7 cellular contexts compared by ENCODE assay signal in genomic region chr6:1424306-1424927, GRCh38. TPM values are rescaled to one million over a fixed set of nuclear protein-coding genes. Genes with fewer than 3 reads are reported as not detected.
DNase-seq lines count a peak whose midpoint lies in the region; ATAC-seq and TF ChIP-seq lines count a peak whose summit lies in the region.

No MANE protein-coding gene starts in this region.

- no peak overlapping the region for H3K4me3 ChIP-seq in SK-N-SH (ENCODE audit: low read depth in 2 of 2, low read length in 1 of 2)
- H3K4me3 ChIP-seq in epithelial cell of proximal tubule (ENCODE audit: low read depth, low read length) = no peak overlapping the region
- no peak overlapping the region for H3K4me3 ChIP-seq in vagina

- TF ChIP-seq EP300 in SK-N-SH (IDR thresholded peaks at IDR 0.05; ENCODE audit: borderline replicate concordance in 1 of 2, low read depth in 1 of 2, low read length in 1 of 2) = no peak

- H3K4me1 ChIP-seq in SK-N-SH (ENCODE audit: control insufficient read depth in 1 of 2, insufficient read depth in 2 of 2, low read depth in 1 of 2, low read length in 1 of 2) (no peaks in the 10 kb centered on the region), vagina (no peaks in the 10 kb centered on the region)

- H4K20me1 ChIP-seq in SK-N-SH (ENCODE audit: insufficient read depth) = no peaks in the 10 kb centered on the region

- peaks cover 4% of the 10 kb centered on the region for H3K4me1 Mint-ChIP-seq in nephron progenitor cell

- CTCF ChIA-PET in SK-N-SH (lab: Yijun Ruan, JAX) = interaction anchor here (0.6 to 2.3 kb wide), 3 partner anchors 12 to 138 kb away, joined by 3 to 15 read pairs (median 12); no protein-coding TSS in a partner anchor

- H3F3A ChIP-seq in SK-N-SH (replicated peaks; ENCODE audit: insufficient read depth) = no peaks in the 10 kb centered on the region

- no peaks in the 10 kb centered on the region for H3K9me2 ChIP-seq in SK-N-SH

- peak; percentile 58 for ATAC-seq in HG02885 (IDR thresholded peaks at IDR 0.05; ENCODE audit: poor library complexity, unreplicated experiment)
- no peak for ATAC-seq in GM18858 (IDR thresholded peaks at IDR 0.05; ENCODE audit: unreplicated experiment)

- no peaks in the 10 kb centered on the region for H3K36me3 Mint-ChIP-seq in nephron progenitor cell (ENCODE audit: low read depth)

- peaks cover 36% of the 10 kb centered on the region for H3K27me3 Mint-ChIP-seq in nephron progenitor cell (ENCODE audit: low read depth, poor library complexity)

- H3K36me3 ChIP-seq in SK-N-SH (replicated peaks in 1 of 2; ENCODE audit: control insufficient read depth in 1 of 2, insufficient read depth in 2 of 2, low read length in 1 of 2) (no peaks in the 10 kb centered on the region), vagina (no peaks in the 10 kb centered on the region)

- H3K4me2 ChIP-seq in SK-N-SH = no peak overlapping the region

- no peak for TF ChIP-seq POLR2A in vagina (IDR thresholded peaks at IDR 0.05)

- 6% methylated on average over 16 of the region's 16 CpGs for WGBS in SK-N-SH (ENCODE audit: low lambda C conversion rate)

- H3K27me3 ChIP-seq in SK-N-SH (ENCODE audit: insufficient read depth) (peaks cover 41% of the 10 kb centered on the region; the same call in 1 of the 2 replicates), vagina (no peaks in the 10 kb centered on the region)

- H3K9ac ChIP-seq in SK-N-SH = no peak overlapping the region

- H3K27ac ChIP-seq in SK-N-SH (ENCODE audit: low read depth in 2 of 2, low read length in 1 of 2) (no peak overlapping the region), vagina (no peak overlapping the region)

- TF ChIP-seq RAD21 in SK-N-SH (IDR thresholded peaks at IDR 0.05; ENCODE audit: low read length) = no peak

- no peaks in the 10 kb centered on the region for H3K9me3 ChIP-seq in SK-N-SH
- no peaks in the 10 kb centered on the region for H3K9me3 ChIP-seq in vagina

- TF ChIP-seq CTCF in SK-N-SH (IDR thresholded peaks at IDR 0.05) (peak; percentile 55), epithelial cell of proximal tubule (conservative IDR thresholded peaks at IDR 0.05; ENCODE audit: low read depth, low read length) (peak; percentile 78), nephron progenitor cell (IDR thresholded peaks at IDR 0.05) (peak; percentile 63), vagina (IDR thresholded peaks at IDR 0.05) (peak in 1 of 3 experiments; percentile 31)

- H2AFZ ChIP-seq in SK-N-SH (ENCODE audit: low read depth) = no peak overlapping the region

- intact Hi-C loops in vagina (cut with DNase I) = no loop called here

- DNase-seq in EL (peak; percentile 63), SK-N-SH (peak; percentile 34), epithelial cell of proximal tubule (ENCODE audit: low read depth) (peak; percentile 7), nephron progenitor cell (peak; percentile 48), vagina (ENCODE audit: extremely low spot score in 2 of 2) (no peak)

- H3K4me3 Mint-ChIP-seq in nephron progenitor cell = no peak overlapping the region

- no peak overlapping the region for H3K27ac Mint-ChIP-seq in nephron progenitor cell

- H3K79me2 ChIP-seq in SK-N-SH (ENCODE audit: insufficient read depth) = no peaks in the 10 kb centered on the region

- H3K9me3 Mint-ChIP-seq in nephron progenitor cell = peaks cover 5% of the 10 kb centered on the region

- POLR2A ChIA-PET in SK-N-SH (lab: Yijun Ruan, JAX) = no interaction called here

TF ChIP-seq in SK-N-SH, 30 proteins besides CTCF, POLR2A, EP300 and RAD21:
- TF ChIP-seq, protein P1, sequence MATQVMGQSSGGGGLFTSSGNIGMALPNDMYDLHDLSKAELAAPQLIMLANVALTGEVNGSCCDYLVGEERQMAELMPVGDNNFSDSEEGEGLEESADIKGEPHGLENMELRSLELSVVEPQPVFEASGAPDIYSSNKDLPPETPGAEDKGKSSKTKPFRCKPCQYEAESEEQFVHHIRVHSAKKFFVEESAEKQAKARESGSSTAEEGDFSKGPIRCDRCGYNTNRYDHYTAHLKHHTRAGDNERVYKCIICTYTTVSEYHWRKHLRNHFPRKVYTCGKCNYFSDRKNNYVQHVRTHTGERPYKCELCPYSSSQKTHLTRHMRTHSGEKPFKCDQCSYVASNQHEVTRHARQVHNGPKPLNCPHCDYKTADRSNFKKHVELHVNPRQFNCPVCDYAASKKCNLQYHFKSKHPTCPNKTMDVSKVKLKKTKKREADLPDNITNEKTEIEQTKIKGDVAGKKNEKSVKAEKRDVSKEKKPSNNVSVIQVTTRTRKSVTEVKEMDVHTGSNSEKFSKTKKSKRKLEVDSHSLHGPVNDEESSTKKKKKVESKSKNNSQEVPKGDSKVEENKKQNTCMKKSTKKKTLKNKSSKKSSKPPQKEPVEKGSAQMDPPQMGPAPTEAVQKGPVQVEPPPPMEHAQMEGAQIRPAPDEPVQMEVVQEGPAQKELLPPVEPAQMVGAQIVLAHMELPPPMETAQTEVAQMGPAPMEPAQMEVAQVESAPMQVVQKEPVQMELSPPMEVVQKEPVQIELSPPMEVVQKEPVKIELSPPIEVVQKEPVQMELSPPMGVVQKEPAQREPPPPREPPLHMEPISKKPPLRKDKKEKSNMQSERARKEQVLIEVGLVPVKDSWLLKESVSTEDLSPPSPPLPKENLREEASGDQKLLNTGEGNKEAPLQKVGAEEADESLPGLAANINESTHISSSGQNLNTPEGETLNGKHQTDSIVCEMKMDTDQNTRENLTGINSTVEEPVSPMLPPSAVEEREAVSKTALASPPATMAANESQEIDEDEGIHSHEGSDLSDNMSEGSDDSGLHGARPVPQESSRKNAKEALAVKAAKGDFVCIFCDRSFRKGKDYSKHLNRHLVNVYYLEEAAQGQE (IDR thresholded peaks at IDR 0.05; ENCODE audit: low read depth, low read length) = peak; percentile 65
- TF ChIP-seq MAX (IDR thresholded peaks at IDR 0.05; ENCODE audit: low read depth) = no peak
- TF ChIP-seq POLR2AphosphoS5 (IDR thresholded peaks at IDR 0.05; ENCODE audit: low read depth, low read length) = no peak
- TF ChIP-seq ELF1 (IDR thresholded peaks at IDR 0.05) = no peak
- TF ChIP-seq SMC3 (IDR thresholded peaks at IDR 0.05; ENCODE audit: low read depth, low read length) = no peak

RNA-seq across cellular contexts. Expression of gene FOXF2, which starts 35.0 kb away (rescaled TPM):
- polyA plus RNA-seq in SK-N-SH (2012; rRNA removed) = not detected in 2 replicates
- not detected in 2 replicates for polyA plus RNA-seq in SK-N-SH (2012; cell fraction: cytosol; rRNA removed)
- not detected in 2 replicates for polyA plus RNA-seq in SK-N-SH (2012; cell fraction: nucleus; rRNA removed)
- not detected in 2 replicates for total RNA-seq in epithelial cell of proximal tubule
- total RNA-seq in vagina = 1.2 TPM

Comparison
In these comparisons a context has a peak if more than half of its experiments do, and no peak if none do; other contexts are left out.
1. DNase-seq: peak in EL (single experiment), SK-N-SH (single experiment), epithelial cell of proximal tubule (single experiment) and nephron progenitor cell (single experiment); none in vagina (0 of 2).